ENCODE assay signal across 1 cellular context in the genomic region with DNA sequence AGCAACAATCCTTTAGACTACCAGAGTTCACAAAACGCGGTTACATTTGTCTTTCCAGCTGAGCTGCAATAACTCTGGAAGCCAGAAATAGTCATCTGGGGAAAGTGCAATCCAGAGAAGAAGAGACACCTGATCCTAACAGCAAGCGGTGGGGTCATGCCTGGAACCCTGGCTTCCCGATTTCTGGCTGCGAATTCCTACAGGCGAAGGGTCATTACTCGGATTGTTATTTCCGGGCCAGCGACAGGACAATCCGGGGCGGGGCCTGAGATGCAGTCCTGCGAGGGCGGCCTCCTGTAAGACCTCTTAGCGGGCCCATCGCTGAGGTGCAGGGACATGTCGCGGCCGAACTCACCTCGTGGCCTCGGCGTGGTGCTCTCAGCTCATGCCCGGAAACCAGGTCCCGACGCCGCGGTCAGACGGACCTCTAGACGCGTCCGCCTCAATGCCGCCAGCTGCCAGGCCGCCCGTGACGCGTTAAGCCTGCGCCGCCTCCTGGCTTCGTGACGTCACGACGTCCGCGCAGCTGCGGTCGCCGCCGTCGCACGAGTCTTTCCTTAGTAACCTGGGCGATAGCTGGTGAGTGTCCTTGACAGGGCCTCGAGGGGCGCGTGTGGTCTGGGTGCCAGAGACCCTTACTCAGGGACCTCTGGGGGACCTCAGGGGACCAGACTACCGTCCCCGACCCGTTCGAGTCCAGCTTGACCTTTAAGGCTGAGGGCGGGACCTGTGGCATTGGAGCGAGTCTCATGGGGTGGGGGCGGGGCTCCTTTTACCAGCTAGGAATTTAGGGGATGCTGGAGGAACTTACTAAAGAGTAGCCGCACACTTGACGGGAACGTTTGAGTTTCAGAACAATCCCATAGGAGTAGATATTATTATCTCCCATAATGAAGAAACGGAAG.
TF ChIP-seq lines count a peak whose summit lies in the region.

A gene with protein sequence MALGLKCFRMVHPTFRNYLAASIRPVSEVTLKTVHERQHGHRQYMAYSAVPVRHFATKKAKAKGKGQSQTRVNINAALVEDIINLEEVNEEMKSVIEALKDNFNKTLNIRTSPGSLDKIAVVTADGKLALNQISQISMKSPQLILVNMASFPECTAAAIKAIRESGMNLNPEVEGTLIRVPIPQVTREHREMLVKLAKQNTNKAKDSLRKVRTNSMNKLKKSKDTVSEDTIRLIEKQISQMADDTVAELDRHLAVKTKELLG (plus strand): TSS at position 523 of the 905 bp plus-strand sequence. CDS start 6,010 bp downstream, outside the sequence.
A gene with protein sequence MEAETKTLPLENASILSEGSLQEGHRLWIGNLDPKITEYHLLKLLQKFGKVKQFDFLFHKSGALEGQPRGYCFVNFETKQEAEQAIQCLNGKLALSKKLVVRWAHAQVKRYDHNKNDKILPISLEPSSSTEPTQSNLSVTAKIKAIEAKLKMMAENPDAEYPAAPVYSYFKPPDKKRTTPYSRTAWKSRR (minus strand): TSS at position 481 of the 905 bp plus-strand sequence. CDS start 3,348 bp downstream, outside the sequence.

TF ChIP-seq in HepG2, 621 proteins besides CTCF, POLR2A, EP300 and RAD21 (continued from another document and continues in another):
- TF ChIP-seq, protein P1, sequence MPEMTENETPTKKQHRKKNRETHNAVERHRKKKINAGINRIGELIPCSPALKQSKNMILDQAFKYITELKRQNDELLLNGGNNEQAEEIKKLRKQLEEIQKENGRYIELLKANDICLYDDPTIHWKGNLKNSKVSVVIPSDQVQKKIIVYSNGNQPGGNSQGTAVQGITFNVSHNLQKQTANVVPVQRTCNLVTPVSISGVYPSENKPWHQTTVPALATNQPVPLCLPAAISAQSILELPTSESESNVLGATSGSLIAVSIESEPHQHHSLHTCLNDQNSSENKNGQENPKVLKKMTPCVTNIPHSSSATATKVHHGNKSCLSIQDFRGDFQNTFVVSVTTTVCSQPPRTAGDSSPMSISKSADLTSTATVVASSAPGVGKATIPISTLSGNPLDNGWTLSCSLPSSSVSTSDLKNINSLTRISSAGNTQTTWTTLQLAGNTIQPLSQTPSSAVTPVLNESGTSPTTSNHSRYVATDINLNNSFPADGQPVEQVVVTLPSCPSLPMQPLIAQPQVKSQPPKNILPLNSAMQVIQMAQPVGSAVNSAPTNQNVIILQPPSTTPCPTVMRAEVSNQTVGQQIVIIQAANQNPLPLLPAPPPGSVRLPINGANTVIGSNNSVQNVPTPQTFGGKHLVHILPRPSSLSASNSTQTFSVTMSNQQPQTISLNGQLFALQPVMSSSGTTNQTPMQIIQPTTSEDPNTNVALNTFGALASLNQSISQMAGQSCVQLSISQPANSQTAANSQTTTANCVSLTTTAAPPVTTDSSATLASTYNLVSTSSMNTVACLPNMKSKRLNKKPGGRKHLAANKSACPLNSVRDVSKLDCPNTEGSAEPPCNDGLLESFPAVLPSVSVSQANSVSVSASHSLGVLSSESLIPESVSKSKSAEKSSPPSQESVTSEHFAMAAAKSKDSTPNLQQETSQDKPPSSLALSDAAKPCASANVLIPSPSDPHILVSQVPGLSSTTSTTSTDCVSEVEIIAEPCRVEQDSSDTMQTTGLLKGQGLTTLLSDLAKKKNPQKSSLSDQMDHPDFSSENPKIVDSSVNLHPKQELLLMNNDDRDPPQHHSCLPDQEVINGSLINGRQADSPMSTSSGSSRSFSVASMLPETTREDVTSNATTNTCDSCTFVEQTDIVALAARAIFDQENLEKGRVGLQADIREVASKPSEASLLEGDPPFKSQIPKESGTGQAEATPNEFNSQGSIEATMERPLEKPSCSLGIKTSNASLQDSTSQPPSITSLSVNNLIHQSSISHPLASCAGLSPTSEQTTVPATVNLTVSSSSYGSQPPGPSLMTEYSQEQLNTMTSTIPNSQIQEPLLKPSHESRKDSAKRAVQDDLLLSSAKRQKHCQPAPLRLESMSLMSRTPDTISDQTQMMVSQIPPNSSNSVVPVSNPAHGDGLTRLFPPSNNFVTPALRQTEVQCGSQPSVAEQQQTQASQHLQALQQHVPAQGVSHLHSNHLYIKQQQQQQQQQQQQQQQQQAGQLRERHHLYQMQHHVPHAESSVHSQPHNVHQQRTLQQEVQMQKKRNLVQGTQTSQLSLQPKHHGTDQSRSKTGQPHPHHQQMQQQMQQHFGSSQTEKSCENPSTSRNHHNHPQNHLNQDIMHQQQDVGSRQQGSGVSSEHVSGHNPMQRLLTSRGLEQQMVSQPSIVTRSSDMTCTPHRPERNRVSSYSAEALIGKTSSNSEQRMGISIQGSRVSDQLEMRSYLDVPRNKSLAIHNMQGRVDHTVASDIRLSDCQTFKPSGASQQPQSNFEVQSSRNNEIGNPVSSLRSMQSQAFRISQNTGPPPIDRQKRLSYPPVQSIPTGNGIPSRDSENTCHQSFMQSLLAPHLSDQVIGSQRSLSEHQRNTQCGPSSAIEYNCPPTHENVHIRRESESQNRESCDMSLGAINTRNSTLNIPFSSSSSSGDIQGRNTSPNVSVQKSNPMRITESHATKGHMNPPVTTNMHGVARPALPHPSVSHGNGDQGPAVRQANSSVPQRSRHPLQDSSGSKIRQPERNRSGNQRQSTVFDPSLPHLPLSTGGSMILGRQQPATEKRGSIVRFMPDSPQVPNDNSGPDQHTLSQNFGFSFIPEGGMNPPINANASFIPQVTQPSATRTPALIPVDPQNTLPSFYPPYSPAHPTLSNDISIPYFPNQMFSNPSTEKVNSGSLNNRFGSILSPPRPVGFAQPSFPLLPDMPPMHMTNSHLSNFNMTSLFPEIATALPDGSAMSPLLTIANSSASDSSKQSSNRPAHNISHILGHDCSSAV (CRISPR knock-in tag; IDR thresholded peaks at IDR 0.05; ENCODE audit: borderline replicate concordance): peak; percentile 74; the same call in 1 of the 2 replicates
- TF ChIP-seq ZNF138 (CRISPR knock-in tag; IDR thresholded peaks at IDR 0.05; ENCODE audit: low read depth): peak; percentile 97; the same call in 1 of the 2 replicates
- peak; percentile 93; the same call in 1 of the 2 replicates for TF ChIP-seq ZSCAN12 (CRISPR knock-in tag; IDR thresholded peaks at IDR 0.05)
- no peak for TF ChIP-seq PAF1 (CRISPR knock-in tag; IDR thresholded peaks at IDR 0.05)
- no peak; the same call in 1 of the 2 replicates for TF ChIP-seq ZNF75D (CRISPR knock-in tag; IDR thresholded peaks at IDR 0.05; ENCODE audit: borderline replicate concordance)
- TF ChIP-seq ZNF326 (CRISPR knock-in tag; IDR thresholded peaks at IDR 0.05; ENCODE audit: borderline replicate concordance): no peak
- TF ChIP-seq MLLT10 (CRISPR knock-in tag; IDR thresholded peaks at IDR 0.05): no peak
- TF ChIP-seq NBN (conservative IDR thresholded peaks at IDR 0.05): no peak
- TF ChIP-seq, protein P2, sequence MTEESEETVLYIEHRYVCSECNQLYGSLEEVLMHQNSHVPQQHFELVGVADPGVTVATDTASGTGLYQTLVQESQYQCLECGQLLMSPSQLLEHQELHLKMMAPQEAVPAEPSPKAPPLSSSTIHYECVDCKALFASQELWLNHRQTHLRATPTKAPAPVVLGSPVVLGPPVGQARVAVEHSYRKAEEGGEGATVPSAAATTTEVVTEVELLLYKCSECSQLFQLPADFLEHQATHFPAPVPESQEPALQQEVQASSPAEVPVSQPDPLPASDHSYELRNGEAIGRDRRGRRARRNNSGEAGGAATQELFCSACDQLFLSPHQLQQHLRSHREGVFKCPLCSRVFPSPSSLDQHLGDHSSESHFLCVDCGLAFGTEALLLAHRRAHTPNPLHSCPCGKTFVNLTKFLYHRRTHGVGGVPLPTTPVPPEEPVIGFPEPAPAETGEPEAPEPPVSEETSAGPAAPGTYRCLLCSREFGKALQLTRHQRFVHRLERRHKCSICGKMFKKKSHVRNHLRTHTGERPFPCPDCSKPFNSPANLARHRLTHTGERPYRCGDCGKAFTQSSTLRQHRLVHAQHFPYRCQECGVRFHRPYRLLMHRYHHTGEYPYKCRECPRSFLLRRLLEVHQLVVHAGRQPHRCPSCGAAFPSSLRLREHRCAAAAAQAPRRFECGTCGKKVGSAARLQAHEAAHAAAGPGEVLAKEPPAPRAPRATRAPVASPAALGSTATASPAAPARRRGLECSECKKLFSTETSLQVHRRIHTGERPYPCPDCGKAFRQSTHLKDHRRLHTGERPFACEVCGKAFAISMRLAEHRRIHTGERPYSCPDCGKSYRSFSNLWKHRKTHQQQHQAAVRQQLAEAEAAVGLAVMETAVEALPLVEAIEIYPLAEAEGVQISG (CRISPR knock-in tag; IDR thresholded peaks at IDR 0.05): peak; percentile 89
- TF ChIP-seq ZNF572 (CRISPR knock-in tag; IDR thresholded peaks at IDR 0.05): peak; percentile 81
- peak; percentile 87; the same call in 1 of the 2 replicates for TF ChIP-seq ZNF839 (CRISPR knock-in tag; IDR thresholded peaks at IDR 0.05; ENCODE audit: borderline replicate concordance)
- peak; percentile 71; the same call in 1 of the 2 replicates for TF ChIP-seq BHLHE40 (IDR thresholded peaks at IDR 0.05; ENCODE audit: low read length)
- peak; percentile 96 for TF ChIP-seq ZFYVE20 (CRISPR knock-in tag; IDR thresholded peaks at IDR 0.05; ENCODE audit: borderline replicate concordance, low read depth)
- no peak for TF ChIP-seq PTBP1 (IDR thresholded peaks at IDR 0.05; ENCODE audit: low read depth, low read length, poor library complexity, severe bottlenecking)
- peak; percentile 98 for TF ChIP-seq SNAI1 (CRISPR knock-in tag; IDR thresholded peaks at IDR 0.05; ENCODE audit: borderline replicate concordance)
- 0 out of 2 replicates have a peak, but pooled peaks have one; percentile 36 for TF ChIP-seq ZNF549 (CRISPR knock-in tag; IDR thresholded peaks at IDR 0.05)
- no peak for TF ChIP-seq CHD4 (IDR thresholded peaks at IDR 0.05; ENCODE audit: borderline replicate concordance, low read length)
- TF ChIP-seq, protein P3, sequence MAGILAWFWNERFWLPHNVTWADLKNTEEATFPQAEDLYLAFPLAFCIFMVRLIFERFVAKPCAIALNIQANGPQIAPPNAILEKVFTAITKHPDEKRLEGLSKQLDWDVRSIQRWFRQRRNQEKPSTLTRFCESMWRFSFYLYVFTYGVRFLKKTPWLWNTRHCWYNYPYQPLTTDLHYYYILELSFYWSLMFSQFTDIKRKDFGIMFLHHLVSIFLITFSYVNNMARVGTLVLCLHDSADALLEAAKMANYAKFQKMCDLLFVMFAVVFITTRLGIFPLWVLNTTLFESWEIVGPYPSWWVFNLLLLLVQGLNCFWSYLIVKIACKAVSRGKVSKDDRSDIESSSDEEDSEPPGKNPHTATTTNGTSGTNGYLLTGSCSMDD (CRISPR knock-in tag; IDR thresholded peaks at IDR 0.05): no peak
- no peak for TF ChIP-seq PRPF4 (IDR thresholded peaks at IDR 0.05; ENCODE audit: low read depth, low read length, poor library complexity, severe bottlenecking)
- no peak for TF ChIP-seq ZKSCAN1 (IDR thresholded peaks at IDR 0.05; ENCODE audit: low read length)
- peak; percentile 84 for TF ChIP-seq ZNF749 (CRISPR knock-in tag; IDR thresholded peaks at IDR 0.05; ENCODE audit: borderline replicate concordance)
- peak; percentile 99 for TF ChIP-seq ZNF563 (CRISPR knock-in tag; IDR thresholded peaks at IDR 0.05)
- peak; percentile 97 for TF ChIP-seq ZNF891 (CRISPR knock-in tag; IDR thresholded peaks at IDR 0.05)
- peak; percentile 94 for TF ChIP-seq SAP130 (CRISPR knock-in tag; IDR thresholded peaks at IDR 0.05; ENCODE audit: low read depth)
- TF ChIP-seq ZNF253 (CRISPR knock-in tag; IDR thresholded peaks at IDR 0.05; ENCODE audit: borderline replicate concordance): 0 out of 2 replicates have a peak, but pooled peaks have one; percentile 80
- TF ChIP-seq, protein P4, sequence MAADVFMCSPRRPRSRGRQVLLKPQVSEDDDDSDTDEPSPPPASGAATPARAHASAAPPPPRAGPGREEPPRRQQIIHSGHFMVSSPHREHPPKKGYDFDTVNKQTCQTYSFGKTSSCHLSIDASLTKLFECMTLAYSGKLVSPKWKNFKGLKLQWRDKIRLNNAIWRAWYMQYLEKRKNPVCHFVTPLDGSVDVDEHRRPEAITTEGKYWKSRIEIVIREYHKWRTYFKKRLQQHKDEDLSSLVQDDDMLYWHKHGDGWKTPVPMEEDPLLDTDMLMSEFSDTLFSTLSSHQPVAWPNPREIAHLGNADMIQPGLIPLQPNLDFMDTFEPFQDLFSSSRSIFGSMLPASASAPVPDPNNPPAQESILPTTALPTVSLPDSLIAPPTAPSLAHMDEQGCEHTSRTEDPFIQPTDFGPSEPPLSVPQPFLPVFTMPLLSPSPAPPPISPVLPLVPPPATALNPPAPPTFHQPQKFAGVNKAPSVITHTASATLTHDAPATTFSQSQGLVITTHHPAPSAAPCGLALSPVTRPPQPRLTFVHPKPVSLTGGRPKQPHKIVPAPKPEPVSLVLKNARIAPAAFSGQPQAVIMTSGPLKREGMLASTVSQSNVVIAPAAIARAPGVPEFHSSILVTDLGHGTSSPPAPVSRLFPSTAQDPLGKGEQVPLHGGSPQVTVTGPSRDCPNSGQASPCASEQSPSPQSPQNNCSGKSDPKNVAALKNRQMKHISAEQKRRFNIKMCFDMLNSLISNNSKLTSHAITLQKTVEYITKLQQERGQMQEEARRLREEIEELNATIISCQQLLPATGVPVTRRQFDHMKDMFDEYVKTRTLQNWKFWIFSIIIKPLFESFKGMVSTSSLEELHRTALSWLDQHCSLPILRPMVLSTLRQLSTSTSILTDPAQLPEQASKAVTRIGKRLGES (CRISPR knock-in tag; IDR thresholded peaks at IDR 0.05; ENCODE audit: borderline replicate concordance): peak; percentile 79
- TF ChIP-seq ZBTB20 (CRISPR knock-in tag; IDR thresholded peaks at IDR 0.05; ENCODE audit: borderline replicate concordance, low read depth): peak; percentile 77; the same call in 1 of the 2 replicates
- TF ChIP-seq ZNF331 (CRISPR knock-in tag; IDR thresholded peaks at IDR 0.05): peak; percentile 89
- TF ChIP-seq NFRKB (IDR thresholded peaks at IDR 0.05): no peak
- peak; percentile 51; the same call in 1 of the 2 replicates for TF ChIP-seq ZNF746 (CRISPR knock-in tag; IDR thresholded peaks at IDR 0.05)
- peak; percentile 93 for TF ChIP-seq ZNF251 (CRISPR knock-in tag; IDR thresholded peaks at IDR 0.05)
- TF ChIP-seq ZNF776 (CRISPR knock-in tag; IDR thresholded peaks at IDR 0.05): peak; percentile 99
- TF ChIP-seq ZNF790 (CRISPR knock-in tag; IDR thresholded peaks at IDR 0.05; ENCODE audit: borderline replicate concordance): peak; percentile 97
- no peak for TF ChIP-seq ZEB1 (IDR thresholded peaks at IDR 0.05; ENCODE audit: insufficient replicate concordance, low read depth)
- TF ChIP-seq, protein P5, sequence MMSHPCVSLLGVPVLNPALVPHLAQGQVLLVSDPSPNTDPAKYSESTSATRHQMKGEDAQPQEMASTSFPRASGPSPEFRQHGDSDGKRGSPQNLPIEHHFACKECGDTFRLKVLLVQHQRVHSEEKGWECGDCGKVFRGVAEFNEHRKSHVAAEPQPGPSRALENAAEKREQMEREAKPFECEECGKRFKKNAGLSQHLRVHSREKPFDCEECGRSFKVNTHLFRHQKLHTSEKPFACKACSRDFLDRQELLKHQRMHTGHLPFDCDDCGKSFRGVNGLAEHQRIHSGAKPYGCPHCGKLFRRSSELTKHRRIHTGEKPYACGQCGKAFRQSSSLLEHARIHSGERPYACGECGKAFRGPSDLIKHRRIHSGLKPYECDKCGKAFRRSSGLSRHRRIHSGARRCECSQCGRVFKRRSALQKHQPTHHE (CRISPR knock-in tag; IDR thresholded peaks at IDR 0.05; ENCODE audit: borderline replicate concordance): peak; percentile 96; the same call in 1 of the 2 replicates
- no peak for TF ChIP-seq SIX1 (CRISPR knock-in tag; IDR thresholded peaks at IDR 0.05; ENCODE audit: borderline replicate concordance)
- TF ChIP-seq TBP (CRISPR knock-in tag; IDR thresholded peaks at IDR 0.05): no peak
- 0 out of 2 replicates have a peak, but pooled peaks have one; percentile 23 for TF ChIP-seq FOXM1 (CRISPR knock-in tag; IDR thresholded peaks at IDR 0.05)
- no peak for TF ChIP-seq CC2D1A (CRISPR knock-in tag; IDR thresholded peaks at IDR 0.05)
- TF ChIP-seq FLYWCH1 (CRISPR knock-in tag; IDR thresholded peaks at IDR 0.05): no peak
- TF ChIP-seq ZMYM3 (CRISPR knock-in tag; IDR thresholded peaks at IDR 0.05): peak; percentile 61
- peak; percentile 70; the same call in 1 of the 2 replicates for TF ChIP-seq SOX5 (CRISPR knock-in tag; IDR thresholded peaks at IDR 0.05; ENCODE audit: borderline replicate concordance)
- TF ChIP-seq POGZ (CRISPR knock-in tag; IDR thresholded peaks at IDR 0.05): peak; percentile 95
